Comparison of ENCODE assay signal across 8 cellular contexts in the genomic region with DNA sequence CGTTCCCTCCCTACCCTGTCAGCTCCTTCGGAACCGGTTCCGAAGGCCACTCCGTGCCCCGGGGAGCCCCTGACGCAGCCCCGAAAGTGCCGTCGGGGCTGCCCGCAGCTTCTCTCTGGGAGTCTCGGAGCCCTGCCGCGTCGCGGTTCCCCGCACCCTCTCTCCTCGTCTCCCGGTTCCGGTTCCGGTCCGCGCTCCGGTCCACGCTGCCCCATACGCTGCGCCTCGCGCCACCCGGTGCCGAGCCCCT. TPM values are rescaled to one million over a fixed set of nuclear protein-coding genes. Genes with fewer than 3 reads are reported as not detected.
A peak's percentile ranks its signal among the peaks of the same experiment; 100 is the strongest.
DNase-seq lines count a peak whose midpoint lies in the region; ATAC-seq and TF ChIP-seq lines count a peak whose summit lies in the region.

No MANE protein-coding gene starts in this region.

- peak overlapping the region; percentile 88 for H2AFZ ChIP-seq in PC-3 (ENCODE audit: low read length)

- intact Hi-C loops in PC-3 (cut with micrococcal nuclease) (loop anchor here (5.0 kb wide), 1 partner anchor 71 kb away; a partner anchor contains a TSS), left lung (cut with DNase I) (no loop called here)

- H3K79me2 ChIP-seq in PC-3 (ENCODE audit: low read length) = peaks cover 43% of the 10 kb centered on the region

- peak overlapping the region; percentile 98 for H3K9ac ChIP-seq in PC-3 (ENCODE audit: low read length)

- no peaks in the 10 kb centered on the region for H3K27me3 ChIP-seq in PC-3 (ENCODE audit: low read length)
- H3K27me3 ChIP-seq in left lung = no peaks in the 10 kb centered on the region

- peaks cover 21% of the 10 kb centered on the region for H3K4me1 ChIP-seq in PC-3 (ENCODE audit: insufficient read depth, low read length)
- peaks cover 25 to 53% of the 10 kb centered on the region in 2 donors for H3K4me1 ChIP-seq in left lung

- no peaks in the 10 kb centered on the region for H3K9me2 ChIP-seq in PC-3 (replicated peaks; ENCODE audit: low read length)

- H3K9me3 Mint-ChIP-seq in stimulated activated naive CD8-positive, alpha-beta T cell treated with anti-CD3 and anti-CD28 coated beads, Interleukin-15, amount 100 ng/mL, for 72 hours = no peaks in the 10 kb centered on the region

- peak; percentile 18 to 35 for DNase-seq in stimulated activated CD4-positive, alpha-beta T cell treated with anti-CD3 and anti-CD28 coated beads, Interleukin-15, amount 100 ng/mL, for 1 hour (ENCODE audit: low read depth in 1 of 2, low spot score in 1 of 2)
- no peak for DNase-seq in stimulated activated CD4-positive, alpha-beta T cell treated with anti-CD3 and anti-CD28 coated beads, Interleukin-12 subunit alpha, Interleukin-12 subunit beta, amount 100 ng/mL, for 4 hours
- peak; percentile 35 for DNase-seq in PC-3
- peak; percentile 47 to 54 for DNase-seq in T47D (ENCODE audit: low read depth in 1 of 2, low spot score in 1 of 2)
- peak in 1 of 2 donors; percentile 61 for DNase-seq in left lung
- no peak for DNase-seq in stimulated activated naive CD8-positive, alpha-beta T cell treated with anti-CD3 and anti-CD28 coated beads, Interleukin-15, amount 100 ng/mL, for 72 hours
- DNase-seq in NCI-H748 (lab: John Stamatoyannopoulos, UW; ENCODE audit: unreplicated experiment) = no peak
- no peak for DNase-seq in NCI-H187 treated with DMSO at 0.1 percent for 48 hours (lab: John Stamatoyannopoulos, UW)

- TF ChIP-seq CTCF in PC-3 (conservative IDR thresholded peaks at IDR 0.05; ENCODE audit: low read depth, low read length) (no peak), left lung (IDR thresholded peaks at IDR 0.05) (no peak)

- peak overlapping the region; percentile 85 to 98 for H3K4me3 Mint-ChIP-seq in stimulated activated naive CD8-positive, alpha-beta T cell treated with anti-CD3 and anti-CD28 coated beads, Interleukin-15, amount 100 ng/mL, for 72 hours

- ATAC-seq in PC-3 = peak; percentile 21
- peak; percentile 29 for ATAC-seq in left lung
- ATAC-seq in stimulated activated naive CD8-positive, alpha-beta T cell treated with anti-CD3 and anti-CD28 coated beads, Interleukin-15, amount 100 ng/mL, for 72 hours = no peak

- POLR2A ChIA-PET in PC-3 (lab: Charles Lee; ENCODE audit: unreplicated experiment) = interaction anchor here (1.1 to 1.7 kb wide), 3 partner anchors 9 to 64 kb away, joined by 5 to 29 read pairs (median 7); a partner anchor contains a TSS

- H3F3A ChIP-seq in PC-3 (ENCODE audit: low read length, unreplicated experiment) = no peaks in the 10 kb centered on the region

- H3K9me3 ChIP-seq in PC-3 (ENCODE audit: low read length) (no peaks in the 10 kb centered on the region), left lung (no peaks in the 10 kb centered on the region)

- peak overlapping the region; percentile 72 to 99 for H3K27ac Mint-ChIP-seq in stimulated activated naive CD8-positive, alpha-beta T cell treated with anti-CD3 and anti-CD28 coated beads, Interleukin-15, amount 100 ng/mL, for 72 hours

- no peaks in the 10 kb centered on the region for H4K20me1 ChIP-seq in PC-3 (ENCODE audit: low read length)

- peaks cover 30% of the 10 kb centered on the region for H3K36me3 ChIP-seq in PC-3 (ENCODE audit: low read depth, low read length)
- H3K36me3 ChIP-seq in left lung = peaks cover 0 to 58% of the 10 kb centered on the region in 2 donors

- H3K4me2 ChIP-seq in PC-3 (ENCODE audit: low read length) = peak overlapping the region; percentile 99

- H3K27ac ChIP-seq in PC-3 (ENCODE audit: low read length) = peak overlapping the region; percentile 69
- H3K27ac ChIP-seq in left lung = peak overlapping the region; percentile 96 to 97

- BruUV-seq in PC-3 (replicated peaks; lab: Mats Ljungman, UMichigan) = no TSS peak

- CTCF ChIA-PET in PC-3 (lab: Charles Lee) = interaction anchor here (0.5 to 1.7 kb wide), 4 partner anchors 10 to 176 kb away, joined by 3 to 7 read pairs (median 4); a partner anchor contains a TSS

- H3K4me3 ChIP-seq in PC-3 (ENCODE audit: low read length) (peak overlapping the region; percentile 93), left lung (peak overlapping the region; percentile 98)

- in situ Hi-C loops in T47D (cut with HindIII; ENCODE audit: low pct_unique_long_range_greater_than_20kb, low sequenced_read_pairs) = no loop called here

- peaks cover 70% of the 10 kb centered on the region for H3K4me1 Mint-ChIP-seq in stimulated activated naive CD8-positive, alpha-beta T cell treated with anti-CD3 and anti-CD28 coated beads, Interleukin-15, amount 100 ng/mL, for 72 hours

- no peaks in the 10 kb centered on the region for H3K27me3 Mint-ChIP-seq in stimulated activated naive CD8-positive, alpha-beta T cell treated with anti-CD3 and anti-CD28 coated beads, Interleukin-15, amount 100 ng/mL, for 72 hours

RNA-seq across cellular contexts. Expression of a gene that starts 0.6 kb away (rescaled TPM):
- total RNA-seq in PC-3 (2014; rRNA removed) (193 and 259 TPM in 2 replicates), left lung (10 to 100 TPM; 67.1 to 86.0 TPM)

RNA-seq across cellular contexts. Expression of a gene that starts 9.7 kb away (rescaled TPM):
- total RNA-seq in PC-3 (2014; rRNA removed) = 17.8 and 20.6 TPM in 2 replicates
- total RNA-seq in left lung = 10 to 100 TPM; 12.6 to 19.8 TPM

RNA-seq across cellular contexts. Expression of a gene that starts 11.5 kb away (rescaled TPM):
- 32.8 and 50.6 TPM in 2 replicates for total RNA-seq in PC-3 (2014; rRNA removed)
- total RNA-seq in left lung = 10 to 100 TPM; 61.5 to 82.5 TPM

RNA-seq across cellular contexts. Expression of a gene that starts 12.0 kb away (rescaled TPM):
- total RNA-seq in PC-3 (2014; rRNA removed) (5.8 and 13.9 TPM in 2 replicates), left lung (1 to 10 TPM; 4.3 to 5.2 TPM)

RNA-seq across cellular contexts. Expression of a gene that starts 20.7 kb away (rescaled TPM):
- 65.8 and 76.3 TPM in 2 replicates for total RNA-seq in PC-3 (2014; rRNA removed)
- total RNA-seq in left lung = 10 to 100 TPM; 44.1 to 46.2 TPM

Comparison
In these comparisons a context has a peak if more than half of its experiments do, and no peak if none do; other contexts are left out.
1. DNase-seq: peak in stimulated activated CD4-positive, alpha-beta T cell treated with anti-CD3 and anti-CD28 coated beads, Interleukin-15, amount 100 ng/mL, for 1 hour (2 of 2), PC-3 (single experiment) and T47D (2 of 2); none in stimulated activated CD4-positive, alpha-beta T cell treated with anti-CD3 and anti-CD28 coated beads, Interleukin-12 subunit alpha, Interleukin-12 subunit beta, amount 100 ng/mL, for 4 hours (single experiment), stimulated activated naive CD8-positive, alpha-beta T cell treated with anti-CD3 and anti-CD28 coated beads, Interleukin-15, amount 100 ng/mL, for 72 hours (0 of 2), NCI-H748 (single experiment) and NCI-H187 treated with DMSO at 0.1 percent for 48 hours (single experiment).